ENCODE assay signal across 1 cellular context in genomic region chr20:63182946-63183415, GRCh38.
TF ChIP-seq lines count a peak whose summit lies in the region.

No MANE protein-coding gene starts in this region.

TF ChIP-seq in HepG2, 621 proteins besides CTCF, POLR2A, EP300 and RAD21 (continued from another document and continues in another):
- TF ChIP-seq ZNF318 (CRISPR knock-in tag; IDR thresholded peaks at IDR 0.05), result 0 out of 2 replicates have a peak, but pooled peaks have one; percentile 13
- TF ChIP-seq MIER2 (CRISPR knock-in tag; IDR thresholded peaks at IDR 0.05), result no peak
- no peak for TF ChIP-seq CCDC6 (CRISPR knock-in tag; IDR thresholded peaks at IDR 0.05)
- TF ChIP-seq MEF2D (CRISPR knock-in tag; IDR thresholded peaks at IDR 0.05), result no peak
- no peak for TF ChIP-seq ZNF501 (CRISPR knock-in tag; IDR thresholded peaks at IDR 0.05)
- TF ChIP-seq THAP9 (CRISPR knock-in tag; IDR thresholded peaks at IDR 0.05; ENCODE audit: borderline replicate concordance), result peak; percentile 48
- no peak for TF ChIP-seq NFIB (CRISPR knock-in tag; IDR thresholded peaks at IDR 0.05; ENCODE audit: borderline replicate concordance)
- peak; percentile 17; the same call in 1 of the 2 replicates for TF ChIP-seq ZBTB4 (CRISPR knock-in tag; IDR thresholded peaks at IDR 0.05; ENCODE audit: borderline replicate concordance)
- TF ChIP-seq ZNF34 (CRISPR knock-in tag; IDR thresholded peaks at IDR 0.05; ENCODE audit: borderline replicate concordance), result no peak
- no peak for TF ChIP-seq YY1 (IDR thresholded peaks at IDR 0.05; ENCODE audit: insufficient read depth, insufficient replicate concordance, low read depth, low read length)
- TF ChIP-seq NCOA1 (CRISPR knock-in tag; IDR thresholded peaks at IDR 0.05), result no peak
- peak; percentile 52; the same call in 1 of the 2 replicates for TF ChIP-seq MEIS2 (CRISPR knock-in tag; IDR thresholded peaks at IDR 0.05)
- no peak for TF ChIP-seq HOMEZ (CRISPR knock-in tag; IDR thresholded peaks at IDR 0.05; ENCODE audit: low read depth)
- no peak for TF ChIP-seq KAT2B (IDR thresholded peaks at IDR 0.05; ENCODE audit: borderline replicate concordance, low read depth, low read length)
- TF ChIP-seq MYC (CRISPR knock-in tag; IDR thresholded peaks at IDR 0.05; ENCODE audit: borderline replicate concordance), result no peak; the same call in 1 of the 2 replicates
- no peak for TF ChIP-seq ZSCAN22 (CRISPR knock-in tag; IDR thresholded peaks at IDR 0.05)
- 0 out of 2 replicates have a peak, but pooled peaks have one; percentile 21 for TF ChIP-seq HOXD1 (CRISPR knock-in tag; IDR thresholded peaks at IDR 0.05)
- TF ChIP-seq HMGA1 (CRISPR knock-in tag; conservative IDR thresholded peaks at IDR 0.05), result no peak
- TF ChIP-seq JARID2 (CRISPR knock-in tag; IDR thresholded peaks at IDR 0.05; ENCODE audit: insufficient replicate concordance), result no peak
- TF ChIP-seq MED13 (CRISPR knock-in tag; IDR thresholded peaks at IDR 0.05), result no peak
- no peak for TF ChIP-seq ZNF615 (CRISPR knock-in tag; IDR thresholded peaks at IDR 0.05; ENCODE audit: borderline replicate concordance)
- TF ChIP-seq ARID2 (CRISPR knock-in tag; IDR thresholded peaks at IDR 0.05; ENCODE audit: borderline replicate concordance), result no peak
- TF ChIP-seq KLF11 (CRISPR knock-in tag; IDR thresholded peaks at IDR 0.05), result no peak
- no peak for TF ChIP-seq ZNF138 (CRISPR knock-in tag; IDR thresholded peaks at IDR 0.05; ENCODE audit: low read depth)
- TF ChIP-seq HNF4G (IDR thresholded peaks at IDR 0.05; ENCODE audit: borderline replicate concordance, low read depth, low read length), result no peak
- TF ChIP-seq HNF4G (CRISPR knock-in tag; IDR thresholded peaks at IDR 0.05; ENCODE audit: borderline replicate concordance, low read depth), result no peak; the same call in 1 of the 2 replicates
- TF ChIP-seq ZNF281 (CRISPR knock-in tag; IDR thresholded peaks at IDR 0.05; ENCODE audit: borderline replicate concordance), result no peak
- no peak for TF ChIP-seq ZFY (CRISPR knock-in tag; IDR thresholded peaks at IDR 0.05)
- no peak for TF ChIP-seq NFE2L1 (CRISPR knock-in tag; IDR thresholded peaks at IDR 0.05; ENCODE audit: borderline replicate concordance)
- TF ChIP-seq BRD4 (CRISPR knock-in tag; IDR thresholded peaks at IDR 0.05), result 0 out of 2 replicates have a peak, but pooled peaks have one; percentile 42
- TF ChIP-seq AFF4 (CRISPR knock-in tag; IDR thresholded peaks at IDR 0.05), result no peak
- no peak for TF ChIP-seq GTF3A (CRISPR knock-in tag; conservative IDR thresholded peaks at IDR 0.05)
- peak; percentile 69; the same call in 1 of the 2 replicates for TF ChIP-seq ZNF180 (CRISPR knock-in tag; IDR thresholded peaks at IDR 0.05; ENCODE audit: borderline replicate concordance, low read depth)
- TF ChIP-seq KMT2A (CRISPR knock-in tag; IDR thresholded peaks at IDR 0.05), result 0 out of 2 replicates have a peak, but pooled peaks have one; percentile 33
- no peak for TF ChIP-seq ZNF101 (CRISPR knock-in tag; IDR thresholded peaks at IDR 0.05; ENCODE audit: borderline replicate concordance, low read depth)
- no peak for TF ChIP-seq ELF3 (CRISPR knock-in tag; IDR thresholded peaks at IDR 0.05)
- TF ChIP-seq SATB2 (CRISPR knock-in tag; IDR thresholded peaks at IDR 0.05), result no peak
